ENCODE assay signal across 15 cellular contexts in the genomic region with DNA sequence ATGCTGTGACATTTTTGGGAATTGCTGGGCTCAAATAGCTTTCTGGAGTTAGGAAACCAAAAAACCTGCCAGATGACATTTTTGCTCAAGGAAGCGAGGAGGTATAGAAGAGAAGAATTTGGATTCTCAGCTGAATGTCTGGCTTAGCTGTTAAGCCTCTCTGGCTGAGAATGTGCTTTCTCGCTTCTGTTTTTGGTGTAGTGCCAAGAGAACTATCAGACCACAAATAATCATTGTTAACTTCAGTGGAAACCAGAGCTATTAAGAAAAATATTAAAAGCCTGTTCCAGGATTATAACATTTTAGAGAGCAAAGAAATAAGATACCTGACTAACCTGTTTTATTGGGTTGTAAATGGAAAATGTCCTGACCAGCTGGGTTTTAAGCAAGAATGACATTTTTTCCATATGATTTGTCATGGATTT. TPM values are rescaled to one million over a fixed set of nuclear protein-coding genes. Genes with fewer than 3 reads are reported as not detected.
DNase-seq lines count a peak whose midpoint lies in the region; ATAC-seq, FAIRE-seq and TF ChIP-seq lines count a peak whose summit lies in the region.
"Had no signal": no experiment of that assay in that cellular context is flagged by ENCODE, and none has a peak within 500 bp of the region (broad histone marks: within the 10 kb centered on the region; RNA-seq: fewer than 3 reads in every experiment).

No MANE protein-coding gene starts in this region.

- no peaks in the 10 kb centered on the region for H3K27me3 ChIP-seq in KMS-11 (ENCODE audit: insufficient read depth, low read depth)
- H3K27me3 ChIP-seq in astrocyte (ENCODE audit: insufficient read depth, low read length): peaks cover 11% of the 10 kb centered on the region
- H3K27me3 ChIP-seq: colonic mucosa, testis had no signal

- no peaks in the 10 kb centered on the region for H3K9me3 ChIP-seq in astrocyte (ENCODE audit: insufficient read depth, low read depth, low read length)
- H3K9me3 ChIP-seq: colonic mucosa, testis had no signal

- H3K4me1 ChIP-seq in KMS-11 (ENCODE audit: low read depth, poor library complexity, severe bottlenecking) (peaks cover 66% of the 10 kb centered on the region), astrocyte (ENCODE audit: insufficient read depth, low read length) (no peaks in the 10 kb centered on the region)
- H3K4me1 ChIP-seq: colonic mucosa had no signal

- no peak overlapping the region for H3K9ac ChIP-seq in KMS-11
- H3K9ac ChIP-seq in astrocyte (ENCODE audit: low read length): no peak overlapping the region

- H3K36me3 ChIP-seq in KMS-11 (ENCODE audit: insufficient read depth) (no peaks in the 10 kb centered on the region), astrocyte (ENCODE audit: insufficient read depth, low read length) (no peaks in the 10 kb centered on the region)
- H3K36me3 ChIP-seq: colonic mucosa had no signal

- DNase-seq in GM03348 (ENCODE audit: low spot score): peak; percentile 23
- DNase-seq in astrocyte (ENCODE audit: low read depth): peak; percentile 39
- peak; percentile 44 for DNase-seq in medulla oblongata (ENCODE audit: extremely low spot score)
- DNase-seq in omental fat pad (ENCODE audit: low spot score): no peak
- DNase-seq in hypothalamus (lab: John Stamatoyannopoulos, UW): no peak
- no peak for DNase-seq in amniotic stem cell (lab: John Stamatoyannopoulos, UW)
- DNase-seq: CD4-positive, CD25-positive, alpha-beta regulatory T cell; colonic mucosa; GOT3; testis had no signal

- no peak overlapping the region for H3K4me3 ChIP-seq in KMS-11 (IDR thresholded peaks at IDR 0.05; ENCODE audit: insufficient read depth, low read depth, low read length)
- H3K4me3 ChIP-seq in astrocyte (ENCODE audit: insufficient read depth, low read depth, low read length): no peak overlapping the region
- H3K4me3 ChIP-seq: colonic mucosa, skin epidermis, testis had no signal

- H3K27ac Mint-ChIP-seq in astrocyte (ENCODE audit: unreplicated experiment): peak overlapping the region; percentile 78
- H3K27ac Mint-ChIP-seq: activated naive CD4-positive, alpha-beta T cell treated with anti-CD3 and anti-CD28 coated beads, Interleukin-2, amount 50 U/mL, for 72 hours; CD4-positive, CD25-positive, alpha-beta regulatory T cell had no signal

- H4K20me1 ChIP-seq in KMS-11 (ENCODE audit: insufficient read depth): no peaks in the 10 kb centered on the region
- no peaks in the 10 kb centered on the region for H4K20me1 ChIP-seq in astrocyte (ENCODE audit: insufficient read depth, low read length)

- H3K79me2 ChIP-seq in KMS-11 (ENCODE audit: insufficient read depth, low read depth) (no peaks in the 10 kb centered on the region), astrocyte (ENCODE audit: insufficient read depth, low read length) (no peaks in the 10 kb centered on the region)

- H3K4me3 Mint-ChIP-seq in astrocyte (ENCODE audit: unreplicated experiment): peak overlapping the region; percentile 13
- H3K4me3 Mint-ChIP-seq: CD4-positive, CD25-positive, alpha-beta regulatory T cell had no signal

- H3K4me1 Mint-ChIP-seq in astrocyte (ENCODE audit: low read depth, unreplicated experiment): peaks cover 14% of the 10 kb centered on the region

- H3K27ac ChIP-seq in KMS-11 (peak overlapping the region; percentile 40), astrocyte (ENCODE audit: low read depth, low read length) (no peak overlapping the region)
- H3K27ac ChIP-seq: colonic mucosa, skin epidermis, testis had no signal

- H2AFZ ChIP-seq in KMS-11 (ENCODE audit: low read depth): peak overlapping the region; percentile 8; the same call in 1 of the 2 replicates
- H2AFZ ChIP-seq in astrocyte (ENCODE audit: low read depth, low read length): no peak overlapping the region

- peaks cover 4% of the 10 kb centered on the region for H3K36me3 Mint-ChIP-seq in astrocyte (ENCODE audit: low read depth, unreplicated experiment)
- H3K36me3 Mint-ChIP-seq: activated naive CD4-positive, alpha-beta T cell treated with anti-CD3 and anti-CD28 coated beads, Interleukin-2, amount 50 U/mL, for 72 hours; CD4-positive, CD25-positive, alpha-beta regulatory T cell had no signal

- ATAC-seq in omental fat pad (ENCODE audit: low FRiP score) (no peak), GM19452 (IDR thresholded peaks at IDR 0.05; ENCODE audit: unreplicated experiment) (no peak)
- ATAC-seq: activated naive CD4-positive, alpha-beta T cell treated with anti-CD3 and anti-CD28 coated beads, Interleukin-2, amount 50 U/mL, for 72 hours had no signal

- no peak for FAIRE-seq in astrocyte (lab: Jason Lieb, UNC)
- FAIRE-seq: TTC549 had no signal

- H3K27me3 Mint-ChIP-seq in astrocyte (ENCODE audit: low read depth, unreplicated experiment): peaks cover 6% of the 10 kb centered on the region

- TF ChIP-seq CTCF in KMS-11 (conservative IDR thresholded peaks at IDR 0.05; ENCODE audit: low read depth, low read length) (no peak), astrocyte (IDR thresholded peaks at IDR 0.05; ENCODE audit: insufficient read depth, low read depth, low read length) (no peak), omental fat pad (IDR thresholded peaks at IDR 0.05) (no peak)

- no peaks in the 10 kb centered on the region for H3K9me3 Mint-ChIP-seq in astrocyte (ENCODE audit: unreplicated experiment)
- H3K9me3 Mint-ChIP-seq: activated naive CD4-positive, alpha-beta T cell treated with anti-CD3 and anti-CD28 coated beads, Interleukin-2, amount 50 U/mL, for 72 hours; CD4-positive, CD25-positive, alpha-beta regulatory T cell had no signal

- peak overlapping the region; percentile 91 for H3K4me2 ChIP-seq in KMS-11
- no peak overlapping the region for H3K4me2 ChIP-seq in astrocyte (ENCODE audit: low read length)

RNA-seq across cellular contexts. Expression of a gene that starts 39.5 kb away (rescaled TPM):
- total RNA-seq in astrocyte (8.4 and 8.7 TPM in 2 replicates), omental fat pad (10 to 100 TPM in 3 of 4 donors, 1 to 10 TPM in 1; 9.1 to 27.2 (median 18.3) TPM)

Comparison
In these comparisons a context has a peak if more than half of its experiments do, and no peak if none do; other contexts are left out.
1. DNase-seq: peak in GM03348 (single experiment), astrocyte (single experiment) and medulla oblongata (single experiment); none in omental fat pad (single experiment), hypothalamus (0 of 51) and amniotic stem cell (single experiment).